12 cellular contexts compared by ENCODE assay signal in the genomic region with DNA sequence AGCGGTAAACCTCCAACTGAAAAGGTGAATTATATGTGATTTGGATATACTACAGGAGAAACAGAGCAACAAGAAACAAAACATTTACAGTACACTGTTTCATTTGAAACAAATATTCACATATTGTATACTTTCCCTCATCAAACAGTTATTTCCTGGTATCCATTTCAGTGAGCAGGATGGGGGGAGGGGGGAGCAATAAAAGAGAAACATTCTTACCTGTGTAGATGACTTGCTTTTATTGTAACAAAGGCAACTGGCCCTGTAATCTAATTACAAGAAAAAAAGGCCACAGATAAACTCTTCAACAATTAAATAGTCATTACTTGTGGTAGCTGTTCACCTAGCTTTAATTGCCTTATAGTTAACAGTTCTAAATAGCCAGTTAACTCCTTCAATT. TPM values are rescaled to one million over a fixed set of nuclear protein-coding genes. Genes with fewer than 3 reads are reported as not detected.
DNase-seq lines count a peak whose midpoint lies in the region; ATAC-seq and TF ChIP-seq lines count a peak whose summit lies in the region.
"Had no signal": no experiment of that assay in that cellular context is flagged by ENCODE, and none has a peak within 500 bp of the region (broad histone marks: within the 10 kb centered on the region; RNA-seq: fewer than 3 reads in every experiment).

No MANE protein-coding gene starts in this region.

- TF ChIP-seq EP300 in gastroesophageal sphincter (IDR thresholded peaks at IDR 0.05) = no peak

- H3K23ac ChIP-seq in neuronal stem cell (ENCODE audit: low read depth, low read length, poor library complexity) = no peak overlapping the region

- H3K27me3 Mint-ChIP-seq in activated T-cell treated with anti-CD3 and anti-CD28 coated beads, Interleukin-2, amount 50 U/mL, for 24 hours = no peaks in the 10 kb centered on the region

- ATAC-seq in Panc1 (no peak), gastroesophageal sphincter (no peak), thoracic aorta (ENCODE audit: insufficient number of reproducible peaks, low FRiP score, low read depth) (no peak), HG03108 (IDR thresholded peaks at IDR 0.05; ENCODE audit: unreplicated experiment) (no peak)
- ATAC-seq: K562 had no signal

- DNase-seq in activated T-cell treated with anti-CD3 and anti-CD28 coated beads, Interleukin-2, amount 50 U/mL, for 24 hours = no peak
- DNase-seq in activated T-cell treated with anti-CD3 and anti-CD28 coated beads for 4 hours (no peak), Panc1 (ENCODE audit: low read depth, low spot score) (no peak), thoracic aorta (ENCODE audit: low spot score) (no peak), UCSD-AML1 (lab: John Stamatoyannopoulos, UW; ENCODE audit: unreplicated experiment) (no peak), neuronal stem cell (ENCODE audit: low spot score) (no peak)
- DNase-seq: HFFc6, NCI-H2171, RPMI8226 had no signal

- H3K4me3 ChIP-seq in Panc1 (ENCODE audit: low read depth in 2 of 2, low read length in 2 of 2) (no peak overlapping the region), gastroesophageal sphincter (no peak overlapping the region), thoracic aorta (peak overlapping the region; percentile 13), neuronal stem cell (ENCODE audit: low read length in 2 of 2) (no peak overlapping the region)
- H3K4me3 ChIP-seq: K562 had no signal

- no peaks in the 10 kb centered on the region for H3K27me3 ChIP-seq in Panc1 (ENCODE audit: control insufficient read depth, insufficient read depth, low read length)
- H3K27me3 ChIP-seq in gastroesophageal sphincter = no peaks in the 10 kb centered on the region
- H3K27me3 ChIP-seq in thoracic aorta (replicated peaks; ENCODE audit: insufficient read depth) = no peaks in the 10 kb centered on the region
- H3K27me3 ChIP-seq in neuronal stem cell (ENCODE audit: control insufficient read depth in 3 of 3, insufficient read depth in 3 of 3, low read depth in 1 of 3, low read length in 3 of 3) = no peaks in the 10 kb centered on the region

- H3K4ac ChIP-seq in neuronal stem cell (ENCODE audit: low read length) = no peak overlapping the region

- H2BK12ac ChIP-seq in neuronal stem cell (ENCODE audit: low read length) = no peak overlapping the region

- no peaks in the 10 kb centered on the region for H3K9me3 Mint-ChIP-seq in activated T-cell treated with anti-CD3 and anti-CD28 coated beads, Interleukin-2, amount 50 U/mL, for 24 hours
- H3K9me3 Mint-ChIP-seq: HFFc6 had no signal

- BruUV-seq in Panc1 (replicated peaks; lab: Mats Ljungman, UMichigan) = no TSS peak

- H3K4me3 Mint-ChIP-seq in activated T-cell treated with anti-CD3 and anti-CD28 coated beads, Interleukin-2, amount 50 U/mL, for 24 hours = peak overlapping the region; percentile 36
- H3K4me3 Mint-ChIP-seq: HFFc6 had no signal

- H4K91ac ChIP-seq in neuronal stem cell (ENCODE audit: low read depth, low read length, poor library complexity) = no peak overlapping the region

- no peak for TF ChIP-seq POLR2A in gastroesophageal sphincter (IDR thresholded peaks at IDR 0.05)

- POLR2A ChIA-PET in Panc1 (lab: Charles Lee) = no interaction called here

- no peak overlapping the region for H2BK15ac ChIP-seq in neuronal stem cell (ENCODE audit: low read length)

- H3K27ac Mint-ChIP-seq in activated T-cell treated with anti-CD3 and anti-CD28 coated beads, Interleukin-2, amount 50 U/mL, for 24 hours = peak overlapping the region; percentile 86
- H3K27ac Mint-ChIP-seq: HFFc6 had no signal

- H3K18ac ChIP-seq in neuronal stem cell (ENCODE audit: low read length) = no peak overlapping the region

- H3K9me3 ChIP-seq in Panc1 (ENCODE audit: control insufficient read depth, insufficient read depth, low read depth, low read length) = no peaks in the 10 kb centered on the region
- no peaks in the 10 kb centered on the region for H3K9me3 ChIP-seq in gastroesophageal sphincter
- H3K9me3 ChIP-seq in thoracic aorta = no peaks in the 10 kb centered on the region
- H3K9me3 ChIP-seq in neuronal stem cell (replicated peaks in 1 of 2; ENCODE audit: control insufficient read depth in 2 of 2, insufficient read depth in 1 of 2, low read depth in 1 of 2, low read length in 2 of 2) = no peaks in the 10 kb centered on the region

- TF ChIP-seq CTCF in Panc1 (IDR thresholded peaks at IDR 0.05) (no peak), gastroesophageal sphincter (IDR thresholded peaks at IDR 0.05) (no peak), thoracic aorta (IDR thresholded peaks at IDR 0.05) (no peak)

- H2BK5ac ChIP-seq in neuronal stem cell (ENCODE audit: low read length) = no peak overlapping the region

- H3K27ac ChIP-seq in Panc1 (ENCODE audit: low read length) = peak overlapping the region; percentile 4; the same call in 1 of the 2 replicates
- H3K27ac ChIP-seq in gastroesophageal sphincter = peak overlapping the region; percentile 65 to 100 (median 100)
- H3K27ac ChIP-seq in thoracic aorta = peak overlapping the region; percentile 100
- no peak overlapping the region for H3K27ac ChIP-seq in neuronal stem cell (replicated peaks; ENCODE audit: low read length)

- 92 to 100% methylated on average over 1 of the region's 1 CpG for WGBS in gastroesophageal sphincter (ENCODE audit: low coverage in 1 of 2), 2 donors
- WGBS in neuronal stem cell (ENCODE audit: extremely low coverage in 2 of 2, insufficient read length in 2 of 2, insufficient replicate concordance in 1 of 2), 2 donors = no CpG with 5 or more reads among the region's 1 CpG

- H3K36me3 Mint-ChIP-seq in activated T-cell treated with anti-CD3 and anti-CD28 coated beads, Interleukin-2, amount 50 U/mL, for 24 hours (ENCODE audit: low read depth) = peaks cover 19% of the 10 kb centered on the region

- CTCF ChIA-PET in Panc1 (lab: Charles Lee) = interaction anchor here (0.6 kb wide), 1 partner anchor 54 kb away, joined by 3 read pairs; no protein-coding TSS in a partner anchor

- H2BK120ac ChIP-seq in neuronal stem cell (ENCODE audit: low read depth, low read length) = no peak overlapping the region

- in situ Hi-C loops in Panc1 (cut with HindIII; ENCODE audit: low pct_unique_long_range_greater_than_20kb, low sequenced_read_pairs) = no loop called here

- H2AFZ ChIP-seq in neuronal stem cell (ENCODE audit: low read length) = no peak overlapping the region

- peaks cover 4% of the 10 kb centered on the region; the same call in 1 of the 2 replicates for H3K36me3 ChIP-seq in Panc1 (ENCODE audit: control insufficient read depth, insufficient read depth, low read length)
- H3K36me3 ChIP-seq in gastroesophageal sphincter = no peaks in the 10 kb centered on the region
- H3K36me3 ChIP-seq in thoracic aorta = no peaks in the 10 kb centered on the region
- no peaks in the 10 kb centered on the region for H3K36me3 ChIP-seq in neuronal stem cell (replicated peaks in 1 of 2; ENCODE audit: control insufficient read depth in 2 of 2, insufficient read depth in 2 of 2, low read length in 2 of 2)

- H2AK5ac ChIP-seq in neuronal stem cell (ENCODE audit: low read depth, low read length) = no peak overlapping the region

- peaks cover 35% of the 10 kb centered on the region for H3K4me1 Mint-ChIP-seq in activated T-cell treated with anti-CD3 and anti-CD28 coated beads, Interleukin-2, amount 50 U/mL, for 24 hours (ENCODE audit: low read depth)

- no peak overlapping the region for H3K4me2 ChIP-seq in neuronal stem cell (ENCODE audit: insufficient read depth, low read length, poor library complexity, severe bottlenecking)

- H4K8ac ChIP-seq in neuronal stem cell (ENCODE audit: low read depth, low read length) = no peak overlapping the region

- H3K4me1 ChIP-seq in Panc1 (ENCODE audit: control insufficient read depth, insufficient read depth, low read length) (peaks cover 7% of the 10 kb centered on the region), gastroesophageal sphincter (peaks cover 9 to 65% (median 22%) of the 10 kb centered on the region in 3 donors), thoracic aorta (ENCODE audit: control insufficient read depth in 1 of 2, low read depth in 2 of 2) (peaks cover 38 to 66% of the 10 kb centered on the region in 2 donors), neuronal stem cell (ENCODE audit: control insufficient read depth in 2 of 2, insufficient read depth in 1 of 2, low read depth in 1 of 2, low read length in 2 of 2) (peaks cover 4 to 14% of the 10 kb centered on the region in 2 donors)

- no peaks in the 10 kb centered on the region for H3K79me1 ChIP-seq in neuronal stem cell (ENCODE audit: low read depth, low read length)

- H3K14ac ChIP-seq in neuronal stem cell (ENCODE audit: low read length) = no peak overlapping the region

- H3K9ac ChIP-seq in neuronal stem cell (ENCODE audit: low read depth, low read length, poor library complexity) = no peak overlapping the region

- intact Hi-C loops in Panc1 (cut with micrococcal nuclease; ENCODE audit: unreplicated experiment) = no loop called here

RNA-seq across cellular contexts. Expression of a gene that starts 3.9 kb away (rescaled TPM):
- total RNA-seq in Panc1 (2021; ENCODE audit: unreplicated experiment) (180 TPM), gastroesophageal sphincter (1,000 to 10,000 TPM in 1 of 4 donors, 100 to 1,000 TPM in 3; 524 to 1,194 (median 837) TPM), thoracic aorta (100 to 1,000 TPM; 326 to 585 TPM)
- polyA plus RNA-seq in Panc1 (2012; ENCODE audit: insufficient read length) = 103 TPM
- polyA plus RNA-seq in neuronal stem cell (2013, experiment 1 of 2) = 84.3 TPM
- 88.7 TPM for polyA plus RNA-seq in neuronal stem cell (2013, experiment 2 of 2)
